Comparison of ENCODE assay signal across 9 cellular contexts in genomic region chr11:116852261-116853125, GRCh38. TPM values are rescaled to one million over a fixed set of nuclear protein-coding genes. Genes with fewer than 3 reads are reported as not detected.
A peak's percentile ranks its signal among the peaks of the same experiment; 100 is the strongest.
DNase-seq lines count a peak whose midpoint lies in the region; ATAC-seq and TF ChIP-seq lines count a peak whose summit lies in the region.
"Had no signal": no experiment of that assay in that cellular context is flagged by ENCODE, and none has a peak within 500 bp of the region (broad histone marks: within the 10 kb centered on the region; RNA-seq: fewer than 3 reads in every experiment).

No MANE protein-coding gene starts in this region.

- H3K27ac ChIP-seq in CD8-positive, alpha-beta T cell (ENCODE audit: low read depth, low read length), result peak overlapping the region; percentile 31
- H3K27ac ChIP-seq in gastroesophageal sphincter, result no peak overlapping the region
- H3K27ac ChIP-seq: cardiac muscle cell had no signal

- DNase-seq in CD8-positive, alpha-beta T cell, result no peak
- peak; percentile 42 to 66 for DNase-seq in cardiac fibroblast (ENCODE audit: low read depth in 2 of 2)
- no peak for DNase-seq in natural killer cell treated with Interleukin-12 subunit alpha and Interleukin-12 subunit beta and Interleukin-15 and Interleukin-18, amount 100 ng/mL, for 72 hours (ENCODE audit: low spot score)
- no peak for DNase-seq in stimulated activated CD4-positive, alpha-beta T cell treated with anti-CD3 and anti-CD28 coated beads, Interleukin-4, amount 100 ng/mL, for 1 hour
- no peak for DNase-seq in iPS-NIHi11 (ENCODE audit: low spot score)
- no peak for DNase-seq in activated CD8-positive, alpha-beta memory T cell treated with anti-CD3 and anti-CD28 coated beads, Interleukin-2, amount 50 U/mL, for 4 hours

- H3K27ac Mint-ChIP-seq in CD8-positive, alpha-beta T cell, result peak overlapping the region; percentile 69
- peak overlapping the region in 2 of 3 donors; percentile 46 to 61 for H3K27ac Mint-ChIP-seq in IgD-negative memory B cell
- peak overlapping the region; percentile 84 to 89 for H3K27ac Mint-ChIP-seq in natural killer cell treated with Interleukin-12 subunit alpha and Interleukin-12 subunit beta and Interleukin-15 and Interleukin-18, amount 100 ng/mL, for 72 hours

- TF ChIP-seq POLR2A in gastroesophageal sphincter (IDR thresholded peaks at IDR 0.05), result no peak

- peaks cover 56% of the 10 kb centered on the region for H3K4me1 ChIP-seq in CD8-positive, alpha-beta T cell (ENCODE audit: insufficient read depth, low read length)
- H3K4me1 ChIP-seq in gastroesophageal sphincter, result peaks cover 0 to 21% (median 0%) of the 10 kb centered on the region in 3 donors

- no peak for TF ChIP-seq CTCF in CD8-positive, alpha-beta T cell (IDR thresholded peaks at IDR 0.05)
- TF ChIP-seq CTCF in cardiac fibroblast (IDR thresholded peaks at IDR 0.05; ENCODE audit: low read depth, low read length) (no peak), gastroesophageal sphincter (IDR thresholded peaks at IDR 0.05) (no peak)

- H3K36me3 ChIP-seq in CD8-positive, alpha-beta T cell (ENCODE audit: insufficient read depth, low read length), result peaks cover 10% of the 10 kb centered on the region
- H3K36me3 ChIP-seq in gastroesophageal sphincter, result peaks cover 0 to 81% of the 10 kb centered on the region in 2 donors

- H3K27me3 ChIP-seq in CD8-positive, alpha-beta T cell (ENCODE audit: insufficient read depth, low read length), result no peaks in the 10 kb centered on the region
- H3K27me3 ChIP-seq in gastroesophageal sphincter, result no peaks in the 10 kb centered on the region
- H3K27me3 ChIP-seq: cardiac muscle cell had no signal

- no peaks in the 10 kb centered on the region for H3K9me3 Mint-ChIP-seq in CD8-positive, alpha-beta T cell
- H3K9me3 Mint-ChIP-seq in IgD-negative memory B cell, result no peaks in the 10 kb centered on the region
- H3K9me3 Mint-ChIP-seq in natural killer cell treated with Interleukin-12 subunit alpha and Interleukin-12 subunit beta and Interleukin-15 and Interleukin-18, amount 100 ng/mL, for 72 hours, result no peaks in the 10 kb centered on the region

- CTCF ChIA-PET in CD8-positive, alpha-beta T cell (lab: Charles Lee), result interaction anchor here (0.7 to 6.2 kb wide), 7 partner anchors 10 to 374 kb away, joined by 3 to 52 read pairs (median 4); partner anchors contain the start of genes APOA1 and APOA5

- peaks cover 36% of the 10 kb centered on the region for H3K36me3 Mint-ChIP-seq in CD8-positive, alpha-beta T cell
- peaks cover 16% of the 10 kb centered on the region for H3K36me3 Mint-ChIP-seq in IgD-negative memory B cell
- H3K36me3 Mint-ChIP-seq in natural killer cell treated with Interleukin-12 subunit alpha and Interleukin-12 subunit beta and Interleukin-15 and Interleukin-18, amount 100 ng/mL, for 72 hours, result peaks cover 23% of the 10 kb centered on the region

- no peak for TF ChIP-seq EP300 in gastroesophageal sphincter (IDR thresholded peaks at IDR 0.05)

- no peaks in the 10 kb centered on the region for H3K9me3 ChIP-seq in CD8-positive, alpha-beta T cell (ENCODE audit: low read length)
- H3K9me3 ChIP-seq in gastroesophageal sphincter, result no peaks in the 10 kb centered on the region

- peak overlapping the region; percentile 60 for H3K4me3 Mint-ChIP-seq in CD8-positive, alpha-beta T cell
- peak overlapping the region in 2 of 4 donors; percentile 73 to 76 for H3K4me3 Mint-ChIP-seq in IgD-negative memory B cell
- H3K4me3 Mint-ChIP-seq in natural killer cell treated with Interleukin-12 subunit alpha and Interleukin-12 subunit beta and Interleukin-15 and Interleukin-18, amount 100 ng/mL, for 72 hours, result peak overlapping the region; percentile 81

- 48 to 62% methylated on average over 3 to 6 of the region's 6 CpGs for WGBS in gastroesophageal sphincter (ENCODE audit: low coverage in 1 of 2), 2 donors

- H3K27me3 Mint-ChIP-seq in CD8-positive, alpha-beta T cell (ENCODE audit: low read depth), result no peaks in the 10 kb centered on the region
- H3K27me3 Mint-ChIP-seq in IgD-negative memory B cell, result no peaks in the 10 kb centered on the region
- H3K27me3 Mint-ChIP-seq in natural killer cell treated with Interleukin-12 subunit alpha and Interleukin-12 subunit beta and Interleukin-15 and Interleukin-18, amount 100 ng/mL, for 72 hours, result no peaks in the 10 kb centered on the region

- intact Hi-C loops in CD8-positive, alpha-beta T cell (cut with DNase I, micrococcal nuclease), result loop anchor here (1.0 to 10.0 kb wide), 7 partner anchors 16 to 472 kb away; partner anchors contain the start of genes BUD13 (in 2 of the 2), APOA5 (in 1 of the 2), CEP164 (in 1 of the 2) and ZPR1 (in 1 of the 2)

- H3K4me3 ChIP-seq in CD8-positive, alpha-beta T cell (ENCODE audit: low read depth, low read length), result peak overlapping the region; percentile 25
- no peak overlapping the region for H3K4me3 ChIP-seq in cardiac fibroblast (replicated peaks in 1 of 2; ENCODE audit: low read depth in 2 of 2, low read length in 2 of 2)
- no peak overlapping the region for H3K4me3 ChIP-seq in gastroesophageal sphincter
- H3K4me3 ChIP-seq: cardiac muscle cell had no signal

- H3K4me1 Mint-ChIP-seq in CD8-positive, alpha-beta T cell (ENCODE audit: low read depth), result peaks cover 73% of the 10 kb centered on the region
- peaks cover 32 to 45% (median 36%) of the 10 kb centered on the region in 3 donors for H3K4me1 Mint-ChIP-seq in IgD-negative memory B cell
- peaks cover 64 to 66% of the 10 kb centered on the region in 2 donors for H3K4me1 Mint-ChIP-seq in natural killer cell treated with Interleukin-12 subunit alpha and Interleukin-12 subunit beta and Interleukin-15 and Interleukin-18, amount 100 ng/mL, for 72 hours (ENCODE audit: low read depth in 2 of 2)

- POLR2A ChIA-PET in CD8-positive, alpha-beta T cell (lab: Charles Lee), result interaction anchor here (0.7 to 2.8 kb wide), 6 partner anchors 17 to 292 kb away, joined by 3 to 18 read pairs (median 6); partner anchors contain the start of gene PAFAH1B2

- no peak for ATAC-seq in CD8-positive, alpha-beta T cell
- no peak for ATAC-seq in natural killer cell treated with Interleukin-12 subunit alpha and Interleukin-12 subunit beta and Interleukin-15 and Interleukin-18, amount 100 ng/mL, for 72 hours
- no peak for ATAC-seq in gastroesophageal sphincter

RNA-seq across cellular contexts. Expression of gene APOA1, which starts 15.1 kb away (rescaled TPM):
- total RNA-seq in CD8-positive, alpha-beta T cell, result 1 to 10 TPM in 1 of 2 experiments, under 1 TPM in 1; 0.92 to 1.6 TPM
- not detected for polyA plus RNA-seq in IgD-negative memory B cell
- not detected for total RNA-seq in natural killer cell treated with Interleukin-12 subunit alpha and Interleukin-12 subunit beta and Interleukin-15 and Interleukin-18, amount 100 ng/mL, for 72 hours
- 1 to 10 TPM in 1 of 4 donors, not detected in 3; 1.3 TPM for total RNA-seq in gastroesophageal sphincter

RNA-seq across cellular contexts. Expression of gene APOC3, which starts 22.8 kb away (rescaled TPM):
- total RNA-seq in CD8-positive, alpha-beta T cell, result not detected
- polyA plus RNA-seq in IgD-negative memory B cell, result not detected
- not detected for total RNA-seq in natural killer cell treated with Interleukin-12 subunit alpha and Interleukin-12 subunit beta and Interleukin-15 and Interleukin-18, amount 100 ng/mL, for 72 hours
- 1 to 10 TPM in 1 of 4 donors, not detected in 3; 1.1 TPM for total RNA-seq in gastroesophageal sphincter

RNA-seq across cellular contexts. Expression of gene APOA4, which starts 29.4 kb away (rescaled TPM):
- not detected for total RNA-seq in CD8-positive, alpha-beta T cell
- not detected for polyA plus RNA-seq in IgD-negative memory B cell
- not detected for total RNA-seq in natural killer cell treated with Interleukin-12 subunit alpha and Interleukin-12 subunit beta and Interleukin-15 and Interleukin-18, amount 100 ng/mL, for 72 hours
- under 1 TPM in 1 of 4 donors, not detected in 3; 0.19 TPM for total RNA-seq in gastroesophageal sphincter

Comparison
In these comparisons a context has a peak if more than half of its experiments do, and no peak if none do; other contexts are left out.
1. DNase-seq: peak in cardiac fibroblast (2 of 2); none in CD8-positive, alpha-beta T cell (0 of 7), natural killer cell treated with Interleukin-12 subunit alpha and Interleukin-12 subunit beta and Interleukin-15 and Interleukin-18, amount 100 ng/mL, for 72 hours (single experiment), stimulated activated CD4-positive, alpha-beta T cell treated with anti-CD3 and anti-CD28 coated beads, Interleukin-4, amount 100 ng/mL, for 1 hour (single experiment), iPS-NIHi11 (single experiment) and activated CD8-positive, alpha-beta memory T cell treated with anti-CD3 and anti-CD28 coated beads, Interleukin-2, amount 50 U/mL, for 4 hours (single experiment).
2. Peak in every context shown above with its lines, with median percentiles within 50 percentile points of each other: H3K27ac Mint-ChIP-seq.